ENCODE assay signal across 22 cellular contexts in genomic region chr15:98034731-98035130, GRCh38.
"Had no signal": no experiment of that assay in that cellular context is flagged by ENCODE, and none has a peak within 500 bp of the region (broad histone marks: within the 10 kb centered on the region; RNA-seq: fewer than 3 reads in every experiment).

No MANE protein-coding gene starts in this region.

- H3K9ac ChIP-seq: parathyroid adenoma had no signal

- H3K36me3 ChIP-seq: esophagus squamous epithelium, neutrophil, prostate gland, right atrium auricular region, sigmoid colon, stomach, thyroid gland had no signal

- H3K9me3 ChIP-seq: esophagus squamous epithelium, mucosa of descending colon, neutrophil, prostate gland, right atrium auricular region, sigmoid colon, stomach, thyroid gland had no signal

- H3K27ac ChIP-seq: neutrophil, parathyroid adenoma, prostate gland, right atrium auricular region, sigmoid colon, stomach, thyroid gland had no signal

- H2AFZ ChIP-seq: parathyroid adenoma had no signal

- H3K27me3 ChIP-seq: esophagus squamous epithelium, neutrophil, right atrium auricular region, sigmoid colon, stomach, thyroid gland had no signal

- ATAC-seq: effector memory CD8-positive, alpha-beta T cell; mucosa of descending colon; natural killer cell treated with Interleukin-12 subunit alpha and Interleukin-12 subunit beta and Interleukin-15 and Interleukin-18, amount 100 ng/mL, for 72 hours; stimulated activated effector memory CD8-positive, alpha-beta T cell treated with anti-CD3 and anti-CD28 coated beads, Interleukin-12 subunit alpha, Interleukin-12 subunit beta, amount 100 ng/mL, for 72 hours had no signal

- H3K79me2 ChIP-seq: parathyroid adenoma had no signal

- H3K4me1 ChIP-seq: parathyroid adenoma, prostate gland, right atrium auricular region, sigmoid colon, stomach had no signal

- DNase-seq: cortex of kidney; effector memory CD8-positive, alpha-beta T cell; esophagus squamous epithelium; hypothalamus; immature natural killer cell; kidney; mesenchymal stem cell; mucosa of descending colon; naive B cell; sigmoid colon; stimulated activated CD4-positive, alpha-beta T cell treated with anti-CD3 and anti-CD28 coated beads, Interleukin-2, amount 100 ng/mL, for 24 hours; stimulated activated CD4-positive, alpha-beta T cell treated with anti-CD3 and anti-CD28 coated beads, Interleukin-4, amount 100 ng/mL, for 24 hours; stimulated activated naive CD4-positive, alpha-beta T cell treated with Interleukin-2 at 50 U/mL for 16 hours; stomach had no signal

- H3K4me3 ChIP-seq: esophagus squamous epithelium, lung, mucosa of descending colon, prostate gland, right atrium auricular region, sigmoid colon, stomach, thyroid gland had no signal
